In the genomic region with DNA sequence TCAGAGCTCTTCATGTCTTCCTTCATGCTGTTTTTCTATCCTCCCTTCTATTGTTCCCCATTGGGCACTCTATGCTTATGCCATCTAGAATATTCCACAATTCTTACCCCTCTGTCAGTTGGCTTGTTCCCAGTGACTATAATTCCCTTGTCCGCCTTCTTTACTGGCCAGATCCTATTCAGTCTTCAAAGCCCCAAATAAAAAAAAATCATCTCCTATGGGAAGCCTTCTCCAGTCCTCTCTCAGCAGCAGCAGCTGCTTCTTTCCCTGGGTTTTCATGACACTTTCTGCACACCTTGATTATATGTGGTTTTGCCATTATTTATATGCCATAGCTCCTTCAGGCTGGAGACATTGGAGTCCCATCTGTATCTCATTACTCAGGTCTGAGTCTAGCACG, we compare ENCODE assay signal across 23 cellular contexts. TPM values are rescaled to one million over a fixed set of nuclear protein-coding genes. Genes with fewer than 3 reads are reported as not detected.
DNase-seq lines count a peak whose midpoint lies in the region; ATAC-seq and TF ChIP-seq lines count a peak whose summit lies in the region.
"Had no signal": no experiment of that assay in that cellular context is flagged by ENCODE, and none has a peak within 500 bp of the region (broad histone marks: within the 10 kb centered on the region; RNA-seq: fewer than 3 reads in every experiment).

No MANE protein-coding gene starts in this region.

- no peak for ATAC-seq in activated CD4-positive, alpha-beta T cell treated with anti-CD3 and anti-CD28 coated beads for 36 hours
- no peak for ATAC-seq in activated naive CD4-positive, alpha-beta T cell treated with anti-CD3 and anti-CD28 coated beads, Interleukin-2, amount 50 U/mL, for 72 hours
- no peak for ATAC-seq in naive thymus-derived CD4-positive, alpha-beta T cell
- ATAC-seq: HepG2, WTC11 had no signal

- no peak overlapping the region for H3K27ac ChIP-seq in HEK293 (ENCODE audit: extremely low read depth, low read depth, low read length)
- H3K27ac ChIP-seq in naive thymus-derived CD4-positive, alpha-beta T cell (ENCODE audit: low read depth, low read length): peak overlapping the region; percentile 74
- H3K27ac ChIP-seq: brain microvascular endothelial cell, uterus had no signal

- POLR2A ChIA-PET in activated CD4-positive, alpha-beta T cell treated with anti-CD3 and anti-CD28 coated beads for 36 hours (lab: Charles Lee): no interaction called here
- POLR2A ChIA-PET in HEK293 (lab: Yijun Ruan, JAX): interaction anchor here (0.9 kb wide), 1 partner anchor 13 kb away, joined by 3 read pairs; no protein-coding TSS in a partner anchor
- POLR2A ChIA-PET in naive thymus-derived CD4-positive, alpha-beta T cell (lab: Charles Lee): interaction anchor here (0.9 to 21.4 kb wide), 7 partner anchors 12 to 59 kb away, joined by 3 to 466 read pairs (median 23); no protein-coding TSS in a partner anchor

- no peaks in the 10 kb centered on the region for H3K9me3 Mint-ChIP-seq in activated CD4-positive, alpha-beta T cell treated with anti-CD3 and anti-CD28 coated beads for 36 hours (ENCODE audit: low read depth)
- no peaks in the 10 kb centered on the region for H3K9me3 Mint-ChIP-seq in activated naive CD4-positive, alpha-beta T cell treated with anti-CD3 and anti-CD28 coated beads, Interleukin-2, amount 50 U/mL, for 72 hours
- peaks cover 0 to 37% (median 8%) of the 10 kb centered on the region in 11 donors for H3K9me3 Mint-ChIP-seq in naive thymus-derived CD4-positive, alpha-beta T cell
- H3K9me3 Mint-ChIP-seq in glutamatergic neuron (ENCODE audit: unreplicated experiment): no peaks in the 10 kb centered on the region

- H3K4me1 ChIP-seq in HEK293 (ENCODE audit: control insufficient read depth, insufficient read depth, low read length): peaks cover 30% of the 10 kb centered on the region
- peaks cover 61 to 62% of the 10 kb centered on the region in 2 donors for H3K4me1 ChIP-seq in naive thymus-derived CD4-positive, alpha-beta T cell (ENCODE audit: control insufficient read depth in 2 of 2, insufficient read depth in 2 of 2, low read length in 2 of 2)
- H3K4me1 ChIP-seq: uterus had no signal

- no peaks in the 10 kb centered on the region for H3K9me3 ChIP-seq in HEK293 (ENCODE audit: control insufficient read depth, insufficient read depth, low read depth, low read length)
- H3K9me3 ChIP-seq in naive thymus-derived CD4-positive, alpha-beta T cell (ENCODE audit: control insufficient read depth in 2 of 3, low read length in 3 of 3): no peaks in the 10 kb centered on the region
- H3K9me3 ChIP-seq: HAP-1, uterus had no signal

- no peaks in the 10 kb centered on the region for H3K27me3 ChIP-seq in naive thymus-derived CD4-positive, alpha-beta T cell (ENCODE audit: control insufficient read depth in 2 of 2, insufficient read depth in 2 of 2, low read length in 2 of 2)
- H3K27me3 ChIP-seq: BLaER1 treated with 17β-estradiol and CSF1 and Interleukin-3, amounts not matched to agents 10 nM and 100 nM; brain microvascular endothelial cell; uterus had no signal

- H3K36me3 Mint-ChIP-seq in activated CD4-positive, alpha-beta T cell treated with anti-CD3 and anti-CD28 coated beads for 36 hours (ENCODE audit: low read depth): peaks cover 19% of the 10 kb centered on the region
- H3K36me3 Mint-ChIP-seq in activated naive CD4-positive, alpha-beta T cell treated with anti-CD3 and anti-CD28 coated beads, Interleukin-2, amount 50 U/mL, for 72 hours: peaks cover 0 to 24% of the 10 kb centered on the region in 2 donors
- H3K36me3 Mint-ChIP-seq in naive thymus-derived CD4-positive, alpha-beta T cell: peaks cover 4 to 70% (median 38%) of the 10 kb centered on the region in 5 donors
- no peaks in the 10 kb centered on the region for H3K36me3 Mint-ChIP-seq in glutamatergic neuron (ENCODE audit: unreplicated experiment)

- peaks cover 84% of the 10 kb centered on the region for H3K4me1 Mint-ChIP-seq in activated CD4-positive, alpha-beta T cell treated with anti-CD3 and anti-CD28 coated beads for 36 hours
- peaks cover 54 to 83% (median 75%) of the 10 kb centered on the region in 7 donors for H3K4me1 Mint-ChIP-seq in naive thymus-derived CD4-positive, alpha-beta T cell
- H3K4me1 Mint-ChIP-seq in glutamatergic neuron (ENCODE audit: low read depth, unreplicated experiment): no peaks in the 10 kb centered on the region

- DNase-seq in activated CD4-positive, alpha-beta T cell treated with anti-CD3 and anti-CD28 coated beads for 36 hours: no peak
- no peak for DNase-seq in activated CD4-positive, alpha-beta T cell treated with anti-CD3 and anti-CD28 coated beads, Interleukin-2, amount 50 U/mL, for 48 hours
- no peak for DNase-seq in activated naive CD4-positive, alpha-beta T cell treated with anti-CD3 and anti-CD28 coated beads, Interleukin-2, amount 50 U/mL, for 72 hours (ENCODE audit: low spot score in 2 of 2)
- no peak for DNase-seq in naive thymus-derived CD4-positive, alpha-beta T cell
- no peak for DNase-seq in NCI-H446 treated with DMSO at 0.1 percent for 48 hours (lab: John Stamatoyannopoulos, UW)
- DNase-seq in glutamatergic neuron: no peak
- no peak for DNase-seq in NCI-H1105 (lab: John Stamatoyannopoulos, UW)
- DNase-seq: brain microvascular endothelial cell, cortex of kidney, foreskin fibroblast, hippocampal formation, islet precursor cell, NCI-H1417 treated with DMSO at 0.1 percent for 48 hours, NCI-H526 treated with DMSO at 0.1 percent for 48 hours, SHP77 treated with DMSO at 0.1 percent for 48 hours, substantia nigra, uterus had no signal

- no peak overlapping the region for H3K4me3 Mint-ChIP-seq in activated CD4-positive, alpha-beta T cell treated with anti-CD3 and anti-CD28 coated beads for 36 hours
- peak overlapping the region; percentile 48 to 96 (median 91) for H3K4me3 Mint-ChIP-seq in naive thymus-derived CD4-positive, alpha-beta T cell
- no peak overlapping the region for H3K4me3 Mint-ChIP-seq in glutamatergic neuron (ENCODE audit: unreplicated experiment)
- H3K4me3 Mint-ChIP-seq: nephron, WTC11 had no signal

- H3K36me3 ChIP-seq in HEK293 (ENCODE audit: control insufficient read depth in 2 of 2, insufficient read depth in 1 of 2, low read length in 2 of 2): no peaks in the 10 kb centered on the region
- H3K36me3 ChIP-seq in naive thymus-derived CD4-positive, alpha-beta T cell (ENCODE audit: control insufficient read depth in 2 of 3, insufficient read depth in 3 of 3, low read length in 3 of 3): no peaks in the 10 kb centered on the region
- H3K36me3 ChIP-seq: brain microvascular endothelial cell, HAP-1, uterus had no signal

- H3K27me3 Mint-ChIP-seq in activated CD4-positive, alpha-beta T cell treated with anti-CD3 and anti-CD28 coated beads for 36 hours: no peaks in the 10 kb centered on the region
- H3K27me3 Mint-ChIP-seq in naive thymus-derived CD4-positive, alpha-beta T cell: no peaks in the 10 kb centered on the region
- no peaks in the 10 kb centered on the region for H3K27me3 Mint-ChIP-seq in glutamatergic neuron (ENCODE audit: unreplicated experiment)

- peak overlapping the region; percentile 91 for H3K27ac Mint-ChIP-seq in activated CD4-positive, alpha-beta T cell treated with anti-CD3 and anti-CD28 coated beads for 36 hours
- peak overlapping the region; percentile 50 to 93 for H3K27ac Mint-ChIP-seq in activated naive CD4-positive, alpha-beta T cell treated with anti-CD3 and anti-CD28 coated beads, Interleukin-2, amount 50 U/mL, for 72 hours
- peak overlapping the region; percentile 94 to 100 (median 98) for H3K27ac Mint-ChIP-seq in naive thymus-derived CD4-positive, alpha-beta T cell
- no peak overlapping the region for H3K27ac Mint-ChIP-seq in glutamatergic neuron (ENCODE audit: unreplicated experiment)
- H3K27ac Mint-ChIP-seq: WTC11 had no signal

- CTCF ChIA-PET in activated CD4-positive, alpha-beta T cell treated with anti-CD3 and anti-CD28 coated beads for 36 hours (lab: Charles Lee): interaction anchor here (0.8 to 2.2 kb wide), 7 partner anchors 11 to 55 kb away, joined by 3 to 10 read pairs (median 4); no protein-coding TSS in a partner anchor
- CTCF ChIA-PET in HEK293 (lab: Yijun Ruan, JAX): interaction anchor here (0.6 to 1.0 kb wide), 4 partner anchors 30 to 638 kb away, joined by 3 to 5 read pairs (median 4); no protein-coding TSS in a partner anchor
- CTCF ChIA-PET in naive thymus-derived CD4-positive, alpha-beta T cell (lab: Charles Lee): interaction anchor here (0.6 to 4.1 kb wide), 6 partner anchors 11 to 313 kb away, joined by 3 to 19 read pairs (median 5); partner anchors contain the start of gene DTWD2

- intact Hi-C loops in activated CD4-positive, alpha-beta T cell treated with anti-CD3 and anti-CD28 coated beads for 36 hours (cut with DNase I, micrococcal nuclease): loop anchor here in 1 of 2 experiments (2.0 kb wide), 1 partner anchor 14 kb away; no protein-coding TSS in a partner anchor
- intact Hi-C loops in naive thymus-derived CD4-positive, alpha-beta T cell (cut with micrococcal nuclease): loop anchor here (2.0 to 5.0 kb wide), 2 partner anchors 36 to 230 kb away; partner anchors contain the start of gene DMXL1 (in 1 of the 2)

- H3K4me3 ChIP-seq in HEK293 (ENCODE audit: low read depth, low read length): no peak overlapping the region
- no peak overlapping the region for H3K4me3 ChIP-seq in naive thymus-derived CD4-positive, alpha-beta T cell (ENCODE audit: low read length)
- H3K4me3 ChIP-seq: BLaER1 treated with 17β-estradiol and CSF1 and Interleukin-3, amounts not matched to agents 10 nM and 100 nM; HAP-1; uterus had no signal

- no peak for TF ChIP-seq CTCF in HEK293 (tag by site-specific recombination; IDR thresholded peaks at IDR 0.05)
- no peak for TF ChIP-seq CTCF in glutamatergic neuron (IDR thresholded peaks at IDR 0.05; ENCODE audit: partially characterized antibody, unreplicated experiment)

TF ChIP-seq in HEK293, 187 proteins besides CTCF, POLR2A, EP300 and RAD21:
- TF ChIP-seq ZNF585B (tag by site-specific recombination; IDR thresholded peaks at IDR 0.05) (no peak), ZFP3 (tag by site-specific recombination; IDR thresholded peaks at IDR 0.05; ENCODE audit: low read depth) (peak; percentile 82)

RNA-seq across cellular contexts. Expression of gene TNFAIP8, which starts 54.6 kb away (rescaled TPM):
- total RNA-seq in activated CD4-positive, alpha-beta T cell treated with anti-CD3 and anti-CD28 coated beads for 36 hours: 100 to 1,000 TPM; 166 to 171 TPM
- total RNA-seq in activated naive CD4-positive, alpha-beta T cell treated with anti-CD3 and anti-CD28 coated beads, Interleukin-2, amount 50 U/mL, for 72 hours: 100 to 1,000 TPM; 110 to 146 TPM
- 100 to 1,000 TPM; 102 to 162 (median 130) TPM for total RNA-seq in naive thymus-derived CD4-positive, alpha-beta T cell
- 100 to 1,000 TPM; 261 to 285 TPM for polyA plus RNA-seq in naive thymus-derived CD4-positive, alpha-beta T cell
- total RNA-seq in glutamatergic neuron (ENCODE audit: unreplicated experiment): 2.5 TPM

Comparison
In these comparisons a context has a peak if more than half of its experiments do, and no peak if none do; other contexts are left out.
1. H3K4me3 Mint-ChIP-seq: peak in naive thymus-derived CD4-positive, alpha-beta T cell (10 of 10); none in activated CD4-positive, alpha-beta T cell treated with anti-CD3 and anti-CD28 coated beads for 36 hours (single experiment) and glutamatergic neuron (single experiment).
2. RNA of gene TNFAIP8, which starts 54.6 kb away (total RNA-seq): 166 to 171 TPM in activated CD4-positive, alpha-beta T cell treated with anti-CD3 and anti-CD28 coated beads for 36 hours, 110 to 146 TPM in activated naive CD4-positive, alpha-beta T cell treated with anti-CD3 and anti-CD28 coated beads, Interleukin-2, amount 50 U/mL, for 72 hours and 102 to 162 TPM in naive thymus-derived CD4-positive, alpha-beta T cell; 2.5 TPM in glutamatergic neuron (single experiment); every median in the first group is over 10 times any median in the second.